ENCODE assay signal across 1 cellular context in the genomic region with DNA sequence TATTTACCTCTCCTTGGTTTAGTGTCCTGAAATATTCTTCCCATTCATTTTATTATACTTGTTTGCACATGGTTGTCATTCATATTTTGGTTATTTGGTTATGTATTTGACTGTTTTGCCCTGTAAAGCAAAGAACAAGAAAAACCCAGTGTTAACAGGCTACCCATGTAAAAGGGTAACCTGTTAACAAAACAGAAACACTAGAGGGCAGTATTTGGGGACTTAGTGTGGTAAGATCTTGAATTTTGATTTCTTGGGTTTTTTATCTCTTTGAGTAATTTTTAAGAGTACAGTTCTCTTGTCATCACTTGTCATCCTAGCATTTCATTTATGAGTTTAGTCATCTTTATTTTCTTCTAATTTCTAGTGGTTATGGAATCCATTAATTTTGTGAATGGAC.
TF ChIP-seq lines count a peak whose summit lies in the region.

No MANE protein-coding gene starts in this region.

TF ChIP-seq in SK-N-SH treated with all-trans-retinoic acid at 6 μM for 48 hours, 23 proteins besides CTCF, POLR2A, EP300 and RAD21 (continued from another document):
- TF ChIP-seq ZNF565 (CRISPR knock-in tag; conservative IDR thresholded peaks at IDR 0.05; ENCODE audit: low read depth): no peak
